32 cellular contexts compared by ENCODE assay signal in the genomic region with DNA sequence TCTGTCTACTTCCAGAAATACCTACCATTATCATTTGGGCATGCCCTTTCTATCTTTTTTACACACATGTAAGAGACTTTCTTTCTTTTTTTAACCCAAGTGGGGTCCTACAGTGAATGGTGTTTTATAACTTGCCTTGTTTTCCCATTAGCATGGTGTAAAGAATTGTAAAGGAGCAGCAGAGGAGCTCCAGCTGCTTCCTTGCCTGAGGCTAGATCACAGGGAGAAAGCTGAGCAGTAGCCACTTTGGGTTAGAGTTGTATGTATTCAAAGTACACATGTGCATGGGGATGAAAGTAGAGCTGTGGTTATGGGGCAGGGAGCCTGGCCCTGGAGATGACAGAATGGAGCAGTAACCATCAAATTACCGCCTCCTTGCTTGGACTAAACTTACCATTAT.
"Had no signal": no experiment of that assay in that cellular context is flagged by ENCODE, and none has a peak within 500 bp of the region (broad histone marks: within the 10 kb centered on the region; RNA-seq: fewer than 3 reads in every experiment).

No MANE protein-coding gene starts in this region.

- H3K36me3 Mint-ChIP-seq: activated CD4-positive, alpha-beta memory T cell treated with anti-CD3 and anti-CD28 coated beads for 36 hours; activated CD8-positive, alpha-beta memory T cell treated with anti-CD3 and anti-CD28 coated beads, Interleukin-2, amount 10 ng/mL, durations not matched to agents 7 days and 5 days; activated naive CD4-positive, alpha-beta T cell treated with anti-CD3 and anti-CD28 coated beads, Interleukin-2, amount 50 U/mL, for 24 hours; activated naive CD8-positive, alpha-beta T cell treated with anti-CD3 and anti-CD28 coated beads for 36 hours had no signal

- DNase-seq: activated CD4-positive, alpha-beta memory T cell treated with anti-CD3 and anti-CD28 coated beads for 36 hours; activated CD4-positive, alpha-beta T cell treated with anti-CD3 and anti-CD28 coated beads for 36 hours; activated CD4-positive, alpha-beta T cell treated with anti-CD3 and anti-CD28 coated beads, Interleukin-2, amount 10 ng/mL, durations not matched to agents 24 days and 14 days; activated CD4-positive, CD25-positive, alpha-beta regulatory T cell; activated CD4-positive, CD25-positive, alpha-beta regulatory T cell treated with anti-CD3 and anti-CD28 coated beads, Interleukin-2, amount 50 U/mL, for 72 hours; activated CD8-positive, alpha-beta memory T cell treated with anti-CD3 and anti-CD28 coated beads, Interleukin-2, amount 10 ng/mL, durations not matched to agents 7 days and 5 days; activated CD8-positive, alpha-beta memory T cell treated with anti-CD3 and anti-CD28 coated beads, Interleukin-2, amount 50 U/mL, for 4 hours; activated CD8-positive, alpha-beta T cell treated with anti-CD3 and anti-CD28 coated beads, Interleukin-2, amount 10 ng/mL, durations not matched to agents 7 days and 5 days; activated effector memory CD4-positive, alpha-beta T cell treated with anti-CD3 and anti-CD28 coated beads, Interleukin-2, amount 50 U/mL, for 16 hours; activated naive CD4-positive, alpha-beta T cell treated with anti-CD3 and anti-CD28 coated beads for 36 hours; activated naive CD8-positive, alpha-beta T cell treated with anti-CD3 and anti-CD28 coated beads for 36 hours; activated naive CD8-positive, alpha-beta T cell treated with anti-CD3 and anti-CD28 coated beads, Interleukin-2, amount 50 U/mL, for 24 hours; activated T-cell treated with anti-CD3 and anti-CD28 coated beads, Interleukin-2, amount 50 U/mL, for 1 hour; activated T-cell treated with anti-CD3 and anti-CD28 coated beads, Interleukin-2, amount 50 U/mL, for 48 hours; adrenal gland; amygdala; aorta; body of pancreas; caudate nucleus; cortex of kidney; effector CD8-positive, alpha-beta T cell; foreskin keratinocyte; gastrocnemius medialis; glutamatergic neuron; heart right ventricle; T-helper 17 cell; T1000; WERI-Rb-1 had no signal

- H3K27ac Mint-ChIP-seq: activated CD4-positive, alpha-beta memory T cell treated with anti-CD3 and anti-CD28 coated beads for 36 hours; activated CD4-positive, alpha-beta T cell treated with anti-CD3 and anti-CD28 coated beads for 36 hours; activated CD4-positive, alpha-beta T cell treated with anti-CD3 and anti-CD28 coated beads, Interleukin-2, amount 10 ng/mL, durations not matched to agents 24 days and 14 days; activated CD8-positive, alpha-beta memory T cell treated with anti-CD3 and anti-CD28 coated beads, Interleukin-2, amount 10 ng/mL, durations not matched to agents 7 days and 5 days; activated CD8-positive, alpha-beta T cell treated with anti-CD3 and anti-CD28 coated beads, Interleukin-2, amount 10 ng/mL, durations not matched to agents 7 days and 5 days; activated naive CD4-positive, alpha-beta T cell treated with anti-CD3 and anti-CD28 coated beads for 36 hours; activated naive CD4-positive, alpha-beta T cell treated with anti-CD3 and anti-CD28 coated beads, Interleukin-2, amount 50 U/mL, for 24 hours; activated naive CD8-positive, alpha-beta T cell treated with anti-CD3 and anti-CD28 coated beads for 36 hours; activated naive CD8-positive, alpha-beta T cell treated with anti-CD3 and anti-CD28 coated beads, Interleukin-2, amount 50 U/mL, for 24 hours; activated T-helper 1 cell treated with anti-CD3 and anti-CD28 coated beads, Interleukin-12 subunit alpha, Interleukin-12 subunit beta, Interleukin-2, Interleukin-4 antibody, amounts not matched to agents 30 ng/mL and 10 ng/mL and 1 ng/mL, durations not matched to agents 14 hours and 24 hours and 36 hours; activated T-helper 2 cell treated with anti-CD3 and anti-CD28 coated beads, Interferon-gamma antibody, Interleukin-2, Interleukin-4, amounts not matched to agents 10 μg/mL and 5 μg/mL and 100 μg/mL, durations not matched to agents 14 hours and 24 hours and 36 hours; T-helper 17 cell; T-helper 2 cell treated with Interferon-gamma antibody and Interleukin-4, amounts not matched to agents 5 μg/mL and 100 μg/mL, for 36 hours had no signal

- H3K9me3 Mint-ChIP-seq: activated CD4-positive, alpha-beta memory T cell treated with anti-CD3 and anti-CD28 coated beads for 36 hours; activated CD4-positive, alpha-beta T cell treated with anti-CD3 and anti-CD28 coated beads, Interleukin-2, amount 10 ng/mL, durations not matched to agents 24 days and 14 days; activated naive CD8-positive, alpha-beta T cell treated with anti-CD3 and anti-CD28 coated beads for 36 hours; activated naive CD8-positive, alpha-beta T cell treated with anti-CD3 and anti-CD28 coated beads, Interleukin-2, amount 50 U/mL, for 24 hours; activated T-helper 1 cell treated with anti-CD3 and anti-CD28 coated beads, Interleukin-12 subunit alpha, Interleukin-12 subunit beta, Interleukin-2, Interleukin-4 antibody, amounts not matched to agents 30 ng/mL and 10 ng/mL and 1 ng/mL, durations not matched to agents 14 hours and 24 hours and 36 hours; T-helper 2 cell treated with Interferon-gamma antibody and Interleukin-4, amounts not matched to agents 5 μg/mL and 100 μg/mL, for 36 hours had no signal

- H3K4me3 Mint-ChIP-seq: activated CD4-positive, alpha-beta memory T cell treated with anti-CD3 and anti-CD28 coated beads for 36 hours; activated CD4-positive, alpha-beta T cell treated with anti-CD3 and anti-CD28 coated beads for 36 hours; activated CD4-positive, alpha-beta T cell treated with anti-CD3 and anti-CD28 coated beads, Interleukin-2, amount 10 ng/mL, durations not matched to agents 24 days and 14 days; activated CD8-positive, alpha-beta memory T cell treated with anti-CD3 and anti-CD28 coated beads, Interleukin-2, amount 10 ng/mL, durations not matched to agents 7 days and 5 days; activated CD8-positive, alpha-beta T cell treated with anti-CD3 and anti-CD28 coated beads, Interleukin-2, amount 10 ng/mL, durations not matched to agents 7 days and 5 days; activated naive CD4-positive, alpha-beta T cell treated with anti-CD3 and anti-CD28 coated beads for 36 hours; activated naive CD4-positive, alpha-beta T cell treated with anti-CD3 and anti-CD28 coated beads, Interleukin-2, amount 50 U/mL, for 24 hours; activated naive CD8-positive, alpha-beta T cell treated with anti-CD3 and anti-CD28 coated beads for 36 hours; activated naive CD8-positive, alpha-beta T cell treated with anti-CD3 and anti-CD28 coated beads, Interleukin-2, amount 50 U/mL, for 24 hours; activated T-helper 1 cell treated with anti-CD3 and anti-CD28 coated beads, Interleukin-12 subunit alpha, Interleukin-12 subunit beta, Interleukin-2, Interleukin-4 antibody, amounts not matched to agents 30 ng/mL and 10 ng/mL and 1 ng/mL, durations not matched to agents 14 hours and 24 hours and 36 hours; T-helper 17 cell; T-helper 2 cell treated with Interferon-gamma antibody and Interleukin-4, amounts not matched to agents 5 μg/mL and 100 μg/mL, for 36 hours had no signal

- H3K27me3 Mint-ChIP-seq: activated CD4-positive, alpha-beta memory T cell treated with anti-CD3 and anti-CD28 coated beads for 36 hours; activated CD4-positive, alpha-beta T cell treated with anti-CD3 and anti-CD28 coated beads for 36 hours; activated CD4-positive, alpha-beta T cell treated with anti-CD3 and anti-CD28 coated beads, Interleukin-2, amount 10 ng/mL, durations not matched to agents 24 days and 14 days; activated CD8-positive, alpha-beta memory T cell treated with anti-CD3 and anti-CD28 coated beads, Interleukin-2, amount 10 ng/mL, durations not matched to agents 7 days and 5 days; activated naive CD4-positive, alpha-beta T cell treated with anti-CD3 and anti-CD28 coated beads, Interleukin-2, amount 50 U/mL, for 24 hours; activated naive CD8-positive, alpha-beta T cell treated with anti-CD3 and anti-CD28 coated beads for 36 hours; activated naive CD8-positive, alpha-beta T cell treated with anti-CD3 and anti-CD28 coated beads, Interleukin-2, amount 50 U/mL, for 24 hours; T-helper 17 cell had no signal

- H3K4me1 Mint-ChIP-seq: activated CD4-positive, alpha-beta T cell treated with anti-CD3 and anti-CD28 coated beads for 36 hours; activated CD4-positive, alpha-beta T cell treated with anti-CD3 and anti-CD28 coated beads, Interleukin-2, amount 10 ng/mL, durations not matched to agents 24 days and 14 days; activated CD8-positive, alpha-beta memory T cell treated with anti-CD3 and anti-CD28 coated beads, Interleukin-2, amount 10 ng/mL, durations not matched to agents 7 days and 5 days; activated naive CD4-positive, alpha-beta T cell treated with anti-CD3 and anti-CD28 coated beads, Interleukin-2, amount 50 U/mL, for 24 hours; activated naive CD8-positive, alpha-beta T cell treated with anti-CD3 and anti-CD28 coated beads for 36 hours; activated naive CD8-positive, alpha-beta T cell treated with anti-CD3 and anti-CD28 coated beads, Interleukin-2, amount 50 U/mL, for 24 hours; T-helper 17 cell had no signal
